8 cellular contexts compared by ENCODE assay signal in genomic region chr22:37303821-37304274, GRCh38. TPM values are rescaled to one million over a fixed set of nuclear protein-coding genes. Genes with fewer than 3 reads are reported as not detected.
A peak's percentile ranks its signal among the peaks of the same experiment; 100 is the strongest.
DNase-seq lines count a peak whose midpoint lies in the region; ATAC-seq, FAIRE-seq and TF ChIP-seq lines count a peak whose summit lies in the region.

No MANE protein-coding gene starts in this region.

- H3K27me3 Mint-ChIP-seq in T-helper 1 cell treated with Interleukin-12 subunit alpha and Interleukin-12 subunit beta and Interleukin-4 antibody, amounts not matched to agents 30 μg/mL and 1 μg/mL, for 36 hours (ENCODE audit: low read depth), result no peaks in the 10 kb centered on the region

- H3K4me3 Mint-ChIP-seq in T-helper 1 cell treated with Interleukin-12 subunit alpha and Interleukin-12 subunit beta and Interleukin-4 antibody, amounts not matched to agents 30 μg/mL and 1 μg/mL, for 36 hours, result peak overlapping the region; percentile 74

- no peak for TF ChIP-seq POLR2A in tibial nerve (IDR thresholded peaks at IDR 0.05)

- H3K27me3 ChIP-seq in bronchial epithelial cell (ENCODE audit: control insufficient read depth, insufficient read depth, low read length) (no peaks in the 10 kb centered on the region), tibial nerve (no peaks in the 10 kb centered on the region)

- peaks cover 0 to 38% (median 13%) of the 10 kb centered on the region in 4 donors for H3K4me1 ChIP-seq in tibial nerve

- ATAC-seq in HG02763 (IDR thresholded peaks at IDR 0.05; ENCODE audit: unreplicated experiment), result no peak

- H3K36me3 ChIP-seq in bronchial epithelial cell (ENCODE audit: control insufficient read depth, insufficient read depth, low read length), result no peaks in the 10 kb centered on the region
- no peaks in the 10 kb centered on the region for H3K36me3 ChIP-seq in tibial nerve

- WGBS in tibial nerve, 2 donors, result 67 to 74% methylated on average over 9 of the region's 9 CpGs

- TF ChIP-seq CTCF in bronchial epithelial cell (IDR thresholded peaks at IDR 0.05; ENCODE audit: insufficient read depth, low read length, severe bottlenecking) (no peak), retinal pigment epithelial cell (conservative IDR thresholded peaks at IDR 0.05; ENCODE audit: low read depth, low read length) (no peak), tibial nerve (IDR thresholded peaks at IDR 0.05) (no peak)

- H3K4me1 Mint-ChIP-seq in T-helper 1 cell treated with Interleukin-12 subunit alpha and Interleukin-12 subunit beta and Interleukin-4 antibody, amounts not matched to agents 30 μg/mL and 1 μg/mL, for 36 hours (ENCODE audit: low read depth), result peaks cover 78% of the 10 kb centered on the region

- H3K27ac Mint-ChIP-seq in T-helper 1 cell treated with Interleukin-12 subunit alpha and Interleukin-12 subunit beta and Interleukin-4 antibody, amounts not matched to agents 30 μg/mL and 1 μg/mL, for 36 hours, result peak overlapping the region; percentile 95

- H3K36me3 Mint-ChIP-seq in T-helper 1 cell treated with Interleukin-12 subunit alpha and Interleukin-12 subunit beta and Interleukin-4 antibody, amounts not matched to agents 30 μg/mL and 1 μg/mL, for 36 hours (ENCODE audit: low read depth), result peaks cover 70% of the 10 kb centered on the region

- no peak overlapping the region for H3K4me3 ChIP-seq in bronchial epithelial cell (ENCODE audit: low read depth, low read length)
- no peak overlapping the region for H3K4me3 ChIP-seq in retinal pigment epithelial cell (ENCODE audit: low read length)
- H3K4me3 ChIP-seq in tibial nerve, result no peak overlapping the region

- DNase-seq in EL (peak; percentile 92), bronchial epithelial cell (ENCODE audit: low read depth) (peak; percentile 93), retinal pigment epithelial cell (ENCODE audit: low read depth) (peak; percentile 64), NCI-H510A treated with DMSO at 0.1 percent for 48 hours (lab: John Stamatoyannopoulos, UW) (no peak), tibial nerve (ENCODE audit: low spot score in 2 of 2) (no peak), NCI-H2029 (lab: John Stamatoyannopoulos, UW) (no peak)

- no peaks in the 10 kb centered on the region for H3K9me3 Mint-ChIP-seq in T-helper 1 cell treated with Interleukin-12 subunit alpha and Interleukin-12 subunit beta and Interleukin-4 antibody, amounts not matched to agents 30 μg/mL and 1 μg/mL, for 36 hours

- no peak for TF ChIP-seq EP300 in tibial nerve (IDR thresholded peaks at IDR 0.05)

- H3K9me3 ChIP-seq in tibial nerve, result no peaks in the 10 kb centered on the region

- FAIRE-seq in bronchial epithelial cell (lab: Jason Lieb, UNC), result no peak

- H3K27ac ChIP-seq in tibial nerve, result peak overlapping the region in 1 of 4 donors; percentile 48

RNA-seq across cellular contexts. Expression of gene CYTH4, which starts 21.5 kb away (rescaled TPM):
- total RNA-seq in bronchial epithelial cell, result not detected in 2 replicates
- total RNA-seq in tibial nerve, result 10 to 100 TPM in 3 of 4 donors, 1 to 10 TPM in 1; 7.7 to 27.3 (median 19.0) TPM

RNA-seq across cellular contexts. Expression of gene RAC2, which starts 59.8 kb away (rescaled TPM):
- total RNA-seq in bronchial epithelial cell (2.6 and 6.3 TPM in 2 replicates), tibial nerve (10 to 100 TPM in 1 of 4 donors, 1 to 10 TPM in 3; 6.3 to 18.6 (median 7.8) TPM)

Comparison
In these comparisons a context has a peak if more than half of its experiments do, and no peak if none do; other contexts are left out.
1. DNase-seq: peak in EL (single experiment), bronchial epithelial cell (single experiment) and retinal pigment epithelial cell (single experiment); none in NCI-H510A treated with DMSO at 0.1 percent for 48 hours (single experiment), tibial nerve (0 of 2) and NCI-H2029 (single experiment).